ENCODE assay signal across 7 cellular contexts in genomic region chr1:146478125-146478720, GRCh38.
DNase-seq lines count a peak whose midpoint lies in the region; ATAC-seq and TF ChIP-seq lines count a peak whose summit lies in the region.
"Not testable (repeated sequence)": the region's sequence is repeated elsewhere in the genome, so short reads cannot be mapped to it uniquely, and the experiment has no call there.

No MANE protein-coding gene starts in this region.

- H3K4me3 ChIP-seq in PC-3 (ENCODE audit: low read length); choroid plexus epithelial cell (ENCODE audit: low read depth, low read length); hepatocyte: not testable (repeated sequence)

- H3K79me2 ChIP-seq in PC-3 (ENCODE audit: low read length); hepatocyte: not testable (repeated sequence)

- POLR2A ChIA-PET in PC-3 (lab: Charles Lee; ENCODE audit: unreplicated experiment): not testable (repeated sequence)

- not testable (repeated sequence) for H3K27me3 Mint-ChIP-seq in activated CD8-positive, alpha-beta memory T cell treated with anti-CD3 and anti-CD28 coated beads, Interleukin-2, amount 10 ng/mL, durations not matched to agents 7 days and 5 days; progenitor cell of endocrine pancreas

- H4K20me1 ChIP-seq in PC-3 (ENCODE audit: low read length); hepatocyte (ENCODE audit: insufficient read depth, poor library complexity, severe bottlenecking): not testable (repeated sequence)

- ATAC-seq in PC-3: peak; percentile 94
- ATAC-seq in activated CD8-positive, alpha-beta memory T cell treated with anti-CD3 and anti-CD28 coated beads, Interleukin-2, amount 10 ng/mL, durations not matched to agents 7 days and 5 days: peak; percentile 66

- intact Hi-C loops in PC-3 (cut with micrococcal nuclease): not testable (repeated sequence)

- not testable (repeated sequence) for H3K36me3 Mint-ChIP-seq in activated CD8-positive, alpha-beta memory T cell treated with anti-CD3 and anti-CD28 coated beads, Interleukin-2, amount 10 ng/mL, durations not matched to agents 7 days and 5 days; progenitor cell of endocrine pancreas (ENCODE audit: insufficient read depth)

- peaks cover 13% of the 10 kb centered on the region for H3K4me1 Mint-ChIP-seq in activated CD8-positive, alpha-beta memory T cell treated with anti-CD3 and anti-CD28 coated beads, Interleukin-2, amount 10 ng/mL, durations not matched to agents 7 days and 5 days
- H3K4me1 Mint-ChIP-seq in progenitor cell of endocrine pancreas (ENCODE audit: low read depth): not testable (repeated sequence)

- H3K9ac ChIP-seq in PC-3 (ENCODE audit: low read length): not testable (repeated sequence)

- H3K4me3 Mint-ChIP-seq in activated CD8-positive, alpha-beta memory T cell treated with anti-CD3 and anti-CD28 coated beads, Interleukin-2, amount 10 ng/mL, durations not matched to agents 7 days and 5 days; progenitor cell of endocrine pancreas (ENCODE audit: low read depth): not testable (repeated sequence)

- peak; percentile 74 for TF ChIP-seq CTCF in PC-3 (conservative IDR thresholded peaks at IDR 0.05; ENCODE audit: low read depth, low read length)
- TF ChIP-seq CTCF in choroid plexus epithelial cell (conservative IDR thresholded peaks at IDR 0.05; ENCODE audit: low read depth, low read length): peak; percentile 72
- peak; percentile 74 for TF ChIP-seq CTCF in hepatocyte (IDR thresholded peaks at IDR 0.05; ENCODE audit: poor library complexity)
- TF ChIP-seq CTCF in progenitor cell of endocrine pancreas (IDR thresholded peaks at IDR 0.05; ENCODE audit: unreplicated experiment): peak; percentile 69

- not testable (repeated sequence) for H3K27me3 ChIP-seq in PC-3 (ENCODE audit: low read length); hepatocyte

- not testable (repeated sequence) for H3F3A ChIP-seq in PC-3 (ENCODE audit: low read length, unreplicated experiment)

- CTCF ChIA-PET in PC-3 (lab: Charles Lee); activated CD8-positive, alpha-beta memory T cell treated with anti-CD3 and anti-CD28 coated beads, Interleukin-2, amount 10 ng/mL, durations not matched to agents 7 days and 5 days (lab: Charles Lee): not testable (repeated sequence)

- H3K9me3 Mint-ChIP-seq in activated CD8-positive, alpha-beta memory T cell treated with anti-CD3 and anti-CD28 coated beads, Interleukin-2, amount 10 ng/mL, durations not matched to agents 7 days and 5 days (ENCODE audit: low read depth); progenitor cell of endocrine pancreas (ENCODE audit: low read depth): not testable (repeated sequence)

- H3K9me2 ChIP-seq in PC-3 (replicated peaks; ENCODE audit: low read length); hepatocyte (replicated peaks; ENCODE audit: insufficient read depth): not testable (repeated sequence)

- not testable (repeated sequence) for H3K4me1 ChIP-seq in PC-3 (ENCODE audit: insufficient read depth, low read length); hepatocyte (ENCODE audit: insufficient read depth)

- DNase-seq in ELR (ENCODE audit: low read depth) (peak; percentile 27), LoVo (ENCODE audit: low spot score) (peak; percentile 0), PC-3 (peak; percentile 65), choroid plexus epithelial cell (ENCODE audit: low read depth) (peak; percentile 23), hepatocyte (ENCODE audit: low spot score) (peak; percentile 23), progenitor cell of endocrine pancreas (ENCODE audit: low spot score, unreplicated experiment) (peak; percentile 11)
- DNase-seq in activated CD8-positive, alpha-beta memory T cell treated with anti-CD3 and anti-CD28 coated beads, Interleukin-2, amount 10 ng/mL, durations not matched to agents 7 days and 5 days: peak; percentile 54

- BruUV-seq in PC-3 (replicated peaks; lab: Mats Ljungman, UMichigan): not testable (repeated sequence)

- WGBS in hepatocyte (ENCODE audit: low lambda C conversion rate, missing lambda C conversion rate): 67% methylated on average over 12 of the region's 12 CpGs

- H2AFZ ChIP-seq in PC-3 (ENCODE audit: low read length); hepatocyte: not testable (repeated sequence)

- not testable (repeated sequence) for H3K36me3 ChIP-seq in PC-3 (ENCODE audit: low read depth, low read length); hepatocyte (replicated peaks; ENCODE audit: insufficient read depth, low read depth)

- H3K9me3 ChIP-seq in PC-3 (ENCODE audit: low read length); hepatocyte (ENCODE audit: low read depth): not testable (repeated sequence)

- H3K27ac ChIP-seq in PC-3 (ENCODE audit: low read length); hepatocyte: not testable (repeated sequence)

- peak overlapping the region; percentile 19 for H3K4me2 ChIP-seq in PC-3 (ENCODE audit: low read length)
- not testable (repeated sequence) for H3K4me2 ChIP-seq in hepatocyte

- not testable (repeated sequence) for H3K27ac Mint-ChIP-seq in activated CD8-positive, alpha-beta memory T cell treated with anti-CD3 and anti-CD28 coated beads, Interleukin-2, amount 10 ng/mL, durations not matched to agents 7 days and 5 days; progenitor cell of endocrine pancreas

Comparison
In these comparisons a context has a peak if more than half of its experiments do, and no peak if none do; other contexts are left out.
1. DNase-seq: peak in every context shown above with its lines; median percentile 65 in PC-3; 54 in activated CD8-positive, alpha-beta memory T cell treated with anti-CD3 and anti-CD28 coated beads, Interleukin-2, amount 10 ng/mL, durations not matched to agents 7 days and 5 days; 27 in ELR; 23 in choroid plexus epithelial cell; 23 in hepatocyte; 11 in progenitor cell of endocrine pancreas; 0 in LoVo.